ENCODE assay signal across 24 cellular contexts in the genomic region with DNA sequence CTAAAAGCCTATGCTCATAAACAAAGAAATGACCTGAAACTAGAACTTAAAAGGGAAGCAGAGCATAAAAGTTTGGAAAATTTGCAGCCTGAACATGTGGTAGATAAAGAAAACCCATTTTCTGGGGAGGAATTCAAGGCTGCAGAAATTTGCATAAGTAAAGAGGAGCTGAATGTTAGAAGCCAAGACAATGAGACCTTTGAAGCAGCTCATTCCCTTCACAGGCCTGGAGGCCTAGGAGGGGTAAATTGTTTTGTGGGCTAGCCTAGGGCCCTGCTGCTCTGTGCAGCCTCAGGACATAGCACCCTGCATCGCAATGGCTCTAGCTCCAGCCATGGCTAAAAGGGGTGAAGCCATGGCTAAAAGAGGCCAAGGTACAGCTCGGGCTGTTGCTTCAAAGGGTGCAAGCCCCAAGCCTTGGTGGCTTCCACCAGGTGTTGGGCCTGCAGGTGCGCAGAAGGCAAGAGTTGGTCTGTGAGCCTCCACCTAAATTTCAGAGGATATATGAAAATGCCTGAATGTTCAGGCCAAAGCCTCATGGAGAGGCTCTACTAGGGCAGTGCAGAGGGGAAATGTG. TPM values are rescaled to one million over a fixed set of nuclear protein-coding genes. Genes with fewer than 3 reads are reported as not detected.
"Had no signal": no experiment of that assay in that cellular context is flagged by ENCODE, and none has a peak within 500 bp of the region (broad histone marks: within the 10 kb centered on the region; RNA-seq: fewer than 3 reads in every experiment).

No MANE protein-coding gene starts in this region.

- H3K9me3 ChIP-seq: heart left ventricle, neutrophil, sigmoid colon, upper lobe of left lung, uterus had no signal

- H3K4me3 Mint-ChIP-seq: naive thymus-derived CD4-positive, alpha-beta T cell; nephron progenitor cell had no signal

- H3K4me1 ChIP-seq: heart left ventricle, sigmoid colon, upper lobe of left lung, uterus had no signal

- H3K4me1 Mint-ChIP-seq: naive thymus-derived CD4-positive, alpha-beta T cell had no signal

- H3K36me3 ChIP-seq: heart left ventricle, neutrophil, sigmoid colon, upper lobe of left lung, uterus had no signal

- DNase-seq: effector CD8-positive, alpha-beta T cell; heart left ventricle; hippocampal formation; islet precursor cell; mammary epithelial cell; naive thymus-derived CD4-positive, alpha-beta T cell; nephron progenitor cell; sigmoid colon; stimulated activated CD4-positive, alpha-beta T cell treated with anti-CD3 and anti-CD28 coated beads, Interleukin-2, amount 100 ng/mL, for 24 hours; stimulated activated naive CD4-positive, alpha-beta T cell treated with Interleukin-2 at 50 U/mL for 16 hours; upper lobe of left lung; uterus had no signal

- H3K27ac ChIP-seq: coronary artery, heart left ventricle, neutrophil, sigmoid colon, skin epidermis, upper lobe of left lung, uterus had no signal

- H3K27ac Mint-ChIP-seq: naive thymus-derived CD4-positive, alpha-beta T cell had no signal

- H3K27me3 ChIP-seq: sigmoid colon, upper lobe of left lung, uterus had no signal

- ATAC-seq: heart left ventricle; left lobe of liver; naive thymus-derived CD4-positive, alpha-beta T cell had no signal

- H3K4me3 ChIP-seq: coronary artery, heart left ventricle, sigmoid colon, skin epidermis, upper lobe of left lung, uterus had no signal

RNA-seq across cellular contexts. Expression of gene ZIC2, which starts 38.3 kb away (rescaled TPM):
- total RNA-seq: fibroblast of lung, glomerular endothelial cell, heart left ventricle, mesenteric fat pad, mononuclear cell, osteoblast, pulmonary artery endothelial cell, sigmoid colon, uterus had no signal
- polyA plus RNA-seq: fibroblast of lung; heart left ventricle; naive thymus-derived CD4-positive, alpha-beta T cell had no signal

RNA-seq across cellular contexts. Expression of gene ZIC5, which starts 48.3 kb away (rescaled TPM):
- total RNA-seq: fibroblast of lung; glomerular endothelial cell; heart left ventricle; left lobe of liver; lower leg skin; mammary epithelial cell; mesenteric fat pad; mononuclear cell; naive thymus-derived CD4-positive, alpha-beta T cell; osteoblast; pulmonary artery endothelial cell; sigmoid colon; uterus had no signal
- polyA plus RNA-seq: esophagus; fibroblast of lung; heart left ventricle; mammary epithelial cell; naive thymus-derived CD4-positive, alpha-beta T cell; sigmoid colon had no signal
